19 cellular contexts compared by ENCODE assay signal in genomic region chr6:33740204-33740608, GRCh38. TPM values are rescaled to one million over a fixed set of nuclear protein-coding genes. Genes with fewer than 3 reads are reported as not detected.
DNase-seq lines count a peak whose midpoint lies in the region; ATAC-seq and TF ChIP-seq lines count a peak whose summit lies in the region.
"Had no signal": no experiment of that assay in that cellular context is flagged by ENCODE, and none has a peak within 500 bp of the region (broad histone marks: within the 10 kb centered on the region; RNA-seq: fewer than 3 reads in every experiment).

No MANE protein-coding gene starts in this region.

- WGBS in lower leg skin, 2 donors, result 65 to 77% methylated on average over 6 of the region's 6 CpGs

- H3K4me3 Mint-ChIP-seq in glutamatergic neuron (ENCODE audit: unreplicated experiment), result no peak overlapping the region
- H3K4me3 Mint-ChIP-seq: activated CD4-positive, alpha-beta memory T cell treated with anti-CD3 and anti-CD28 coated beads, Interleukin-2, amount 10 ng/mL, durations not matched to agents 7 days and 5 days; activated T-cell treated with anti-CD3 and anti-CD28 coated beads, Interleukin-2, amount 50 U/mL, for 72 hours; nephron progenitor cell had no signal

- no peak for TF ChIP-seq POLR2A in lower leg skin (IDR thresholded peaks at IDR 0.05)

- ATAC-seq in stimulated activated naive CD8-positive, alpha-beta T cell treated with anti-CD3 and anti-CD28 coated beads, Interleukin-15, Interleukin-2, amounts not matched to agents 100 U/mL and 50 U/mL, for 24 hours, result no peak
- ATAC-seq: activated T-cell treated with anti-CD3 and anti-CD28 coated beads, Interleukin-2, amount 50 U/mL, for 72 hours; left lung had no signal

- intact Hi-C loops in lower leg skin (cut with DNase I; ENCODE audit: low total_unique reads), result loop anchor here (10.0 kb wide), 1 partner anchor 415 kb away; no protein-coding TSS in a partner anchor

- peaks cover 38% of the 10 kb centered on the region for H3K4me1 Mint-ChIP-seq in glutamatergic neuron (ENCODE audit: low read depth, unreplicated experiment)
- H3K4me1 Mint-ChIP-seq: activated CD4-positive, alpha-beta memory T cell treated with anti-CD3 and anti-CD28 coated beads, Interleukin-2, amount 10 ng/mL, durations not matched to agents 7 days and 5 days had no signal

- H3K4me3 ChIP-seq in lower leg skin (ENCODE audit: low read depth, poor library complexity, severe bottlenecking), result no peak overlapping the region
- H3K4me3 ChIP-seq: cardiac muscle cell, left lung, tibial artery had no signal

- DNase-seq in DMS 273 treated with DMSO at 0.1 percent for 48 hours (lab: John Stamatoyannopoulos, UW) (peak; percentile 13), SKM-1 treated with dmso at 0.1 percent for 144 hours (lab: John Stamatoyannopoulos, UW; ENCODE audit: unreplicated experiment) (peak; percentile 75), glutamatergic neuron (peak; percentile 41), myocyte (ENCODE audit: low read depth) (peak; percentile 38), occipital lobe (lab: John Stamatoyannopoulos, UW) (no peak), lower leg skin (ENCODE audit: low spot score in 2 of 2) (no peak)
- no peak for DNase-seq in stimulated activated CD4-positive, alpha-beta T cell treated with anti-CD3 and anti-CD28 coated beads, Interleukin-2, amount 100 ng/mL, for 24 hours
- no peak for DNase-seq in stimulated activated naive CD8-positive, alpha-beta T cell treated with anti-CD3 and anti-CD28 coated beads, Interleukin-15, Interleukin-2, amounts not matched to agents 100 U/mL and 50 U/mL, for 24 hours
- DNase-seq: activated CD4-positive, alpha-beta memory T cell treated with anti-CD3 and anti-CD28 coated beads, Interleukin-2, amount 10 ng/mL, durations not matched to agents 7 days and 5 days; activated T-cell treated with anti-CD3 and anti-CD28 coated beads, Interleukin-2, amount 50 U/mL, for 72 hours; effector CD8-positive, alpha-beta T cell; NCI-H2029; NCI-H524 treated with DMSO at 0.1 percent for 48 hours; nephron progenitor cell; tibial artery had no signal

- no peaks in the 10 kb centered on the region for H3K36me3 Mint-ChIP-seq in glutamatergic neuron (ENCODE audit: unreplicated experiment)

- TF ChIP-seq CTCF in glutamatergic neuron (IDR thresholded peaks at IDR 0.05; ENCODE audit: partially characterized antibody, unreplicated experiment), result no peak
- TF ChIP-seq CTCF in lower leg skin (IDR thresholded peaks at IDR 0.05), result no peak

- H3K27ac Mint-ChIP-seq in glutamatergic neuron (ENCODE audit: unreplicated experiment), result peak overlapping the region; percentile 40
- H3K27ac Mint-ChIP-seq: activated CD4-positive, alpha-beta memory T cell treated with anti-CD3 and anti-CD28 coated beads, Interleukin-2, amount 10 ng/mL, durations not matched to agents 7 days and 5 days; activated T-cell treated with anti-CD3 and anti-CD28 coated beads, Interleukin-2, amount 50 U/mL, for 72 hours; nephron progenitor cell had no signal

- peaks cover 3% of the 10 kb centered on the region for H3K9me3 Mint-ChIP-seq in glutamatergic neuron (ENCODE audit: unreplicated experiment)
- H3K9me3 Mint-ChIP-seq: activated CD4-positive, alpha-beta memory T cell treated with anti-CD3 and anti-CD28 coated beads, Interleukin-2, amount 10 ng/mL, durations not matched to agents 7 days and 5 days; activated T-cell treated with anti-CD3 and anti-CD28 coated beads, Interleukin-2, amount 50 U/mL, for 72 hours; nephron progenitor cell had no signal

- H3K27me3 Mint-ChIP-seq in glutamatergic neuron (ENCODE audit: unreplicated experiment), result peaks cover 7% of the 10 kb centered on the region

RNA-seq across cellular contexts. Expression of gene IP6K3, which starts 6.5 kb away (rescaled TPM):
- 2.7 TPM for total RNA-seq in glutamatergic neuron (ENCODE audit: unreplicated experiment)
- total RNA-seq in myocyte, result 70.3 and 72.6 TPM in 2 replicates
- 40.7 TPM for polyA plus RNA-seq in myocyte (2012)
- not detected for total RNA-seq in occipital lobe
- under 1 TPM in 1 of 4 donors, not detected in 3; 0.45 TPM for total RNA-seq in lower leg skin
- total RNA-seq: activated CD4-positive, alpha-beta memory T cell treated with anti-CD3 and anti-CD28 coated beads, Interleukin-2, amount 10 ng/mL, durations not matched to agents 7 days and 5 days; activated T-cell treated with anti-CD3 and anti-CD28 coated beads, Interleukin-2, amount 50 U/mL, for 72 hours; HT1080; OCI-LY7 had no signal

RNA-seq across cellular contexts. Expression of gene UQCC2, which starts 28.7 kb away (rescaled TPM):
- total RNA-seq in glutamatergic neuron (ENCODE audit: unreplicated experiment), result 48.7 TPM
- total RNA-seq in myocyte, result 47.2 and 73.0 TPM in 2 replicates
- polyA plus RNA-seq in myocyte (2012), result 165 TPM
- total RNA-seq in occipital lobe, result 15.8 TPM
- 10 to 100 TPM in 2 of 4 donors, 1 to 10 TPM in 2; 8.5 to 20.4 (median 10.2) TPM for total RNA-seq in lower leg skin

RNA-seq across cellular contexts. Expression of gene LEMD2, which starts 48.7 kb away (rescaled TPM):
- 82.4 TPM for total RNA-seq in glutamatergic neuron (ENCODE audit: unreplicated experiment)
- 51.9 and 53.8 TPM in 2 replicates for total RNA-seq in myocyte
- polyA plus RNA-seq in myocyte (2012), result 57.6 TPM
- 31.8 TPM for total RNA-seq in occipital lobe
- total RNA-seq in lower leg skin, result 10 to 100 TPM; 57.5 to 93.6 (median 68.1) TPM

Comparison
In these comparisons a context has a peak if more than half of its experiments do, and no peak if none do; other contexts are left out.
1. DNase-seq: peak in DMS 273 treated with DMSO at 0.1 percent for 48 hours (single experiment), SKM-1 treated with dmso at 0.1 percent for 144 hours (single experiment), glutamatergic neuron (single experiment) and myocyte (single experiment); none in stimulated activated CD4-positive, alpha-beta T cell treated with anti-CD3 and anti-CD28 coated beads, Interleukin-2, amount 100 ng/mL, for 24 hours (0 of 2), stimulated activated naive CD8-positive, alpha-beta T cell treated with anti-CD3 and anti-CD28 coated beads, Interleukin-15, Interleukin-2, amounts not matched to agents 100 U/mL and 50 U/mL, for 24 hours (single experiment), occipital lobe (single experiment) and lower leg skin (0 of 2).
2. RNA of gene IP6K3, which starts 6.5 kb away (total RNA-seq): 70.3 to 72.6 TPM in myocyte; 2.7 TPM in glutamatergic neuron (single experiment), 0.45 TPM in lower leg skin and not detected in occipital lobe (single experiment); every median in the first group is over 10 times any median in the second.